Comparison of ENCODE assay signal across 20 cellular contexts in genomic region chr10:82643076-82643475, GRCh38.
DNase-seq lines count a peak whose midpoint lies in the region; ATAC-seq and TF ChIP-seq lines count a peak whose summit lies in the region.
"Had no signal": no experiment of that assay in that cellular context is flagged by ENCODE, and none has a peak within 500 bp of the region (broad histone marks: within the 10 kb centered on the region; RNA-seq: fewer than 3 reads in every experiment).

No MANE protein-coding gene starts in this region.

- no peak for DNase-seq in MCF 10A (ENCODE audit: unreplicated experiment)
- no peak for DNase-seq in breast epithelium (ENCODE audit: low spot score in 2 of 2)
- DNase-seq in left ventricle myocardium superior = no peak
- no peak for DNase-seq in heart left ventricle
- no peak for DNase-seq in COLO829 (ENCODE audit: low spot score)
- DNase-seq: 8988T; CD4-positive, CD25-positive, alpha-beta regulatory T cell; CD8-positive, alpha-beta T cell; DMS 273 treated with DMSO at 0.1 percent for 48 hours; DMS79; EL; GDM1; H9 had no signal

- no TSS peak for BruUV-seq in MCF 10A (replicated peaks; lab: Mats Ljungman, UMichigan)

- no peaks in the 10 kb centered on the region for H3K9me3 Mint-ChIP-seq in MCF 10A (ENCODE audit: unreplicated experiment)
- H3K9me3 Mint-ChIP-seq: GM23338 had no signal

- H3K36me3 Mint-ChIP-seq in MCF 10A (ENCODE audit: insufficient read depth, unreplicated experiment) = no peaks in the 10 kb centered on the region
- H3K36me3 Mint-ChIP-seq: CD4-positive, CD25-positive, alpha-beta regulatory T cell; CD8-positive, alpha-beta T cell had no signal

- H3K4me1 ChIP-seq in breast epithelium = no peaks in the 10 kb centered on the region
- peaks cover 0 to 3% (median 0%) of the 10 kb centered on the region in 12 donors for H3K4me1 ChIP-seq in heart left ventricle

- no peak for TF ChIP-seq POLR2A in breast epithelium (IDR thresholded peaks at IDR 0.05)
- no peak for TF ChIP-seq POLR2A in heart left ventricle (IDR thresholded peaks at IDR 0.05)

- POLR2A ChIA-PET in MCF 10A (lab: Yijun Ruan, JAX) = interaction anchor here (1.1 kb wide), 1 partner anchor 12 kb away, joined by 3 read pairs; no protein-coding TSS in a partner anchor

- ATAC-seq in left ventricle myocardium superior = peak; percentile 22
- no peak for ATAC-seq in heart left ventricle
- ATAC-seq in SK-N-SH treated with all-trans-retinoic acid at 6 μM for 48 hours = peak; percentile 74
- no peak for ATAC-seq in GM21390 (IDR thresholded peaks at IDR 0.05; ENCODE audit: unreplicated experiment)
- ATAC-seq: CD8-positive, alpha-beta T cell; GM12878; GM23338; HCT116 had no signal

- TF ChIP-seq CTCF in MCF 10A (IDR thresholded peaks at IDR 0.05; ENCODE audit: unreplicated experiment) = no peak
- TF ChIP-seq CTCF in breast epithelium (IDR thresholded peaks at IDR 0.05) = no peak
- no peak for TF ChIP-seq CTCF in heart left ventricle (IDR thresholded peaks at IDR 0.05)

- peak overlapping the region; percentile 68 for H3K27ac Mint-ChIP-seq in MCF 10A (ENCODE audit: low read depth, unreplicated experiment)
- H3K27ac Mint-ChIP-seq: CD4-positive, CD25-positive, alpha-beta regulatory T cell; CD8-positive, alpha-beta T cell; H9 had no signal

- H3K36me3 ChIP-seq in breast epithelium (no peaks in the 10 kb centered on the region), heart left ventricle (no peaks in the 10 kb centered on the region)
- H3K36me3 ChIP-seq: BLaER1 had no signal

- H3K4me3 Mint-ChIP-seq in MCF 10A (ENCODE audit: unreplicated experiment) = no peak overlapping the region
- H3K4me3 Mint-ChIP-seq: CD4-positive, CD25-positive, alpha-beta regulatory T cell; CD8-positive, alpha-beta T cell; GM23338; H9 had no signal

- H3K9me3 ChIP-seq in breast epithelium (no peaks in the 10 kb centered on the region), heart left ventricle (no peaks in the 10 kb centered on the region)

- H3K27me3 ChIP-seq in breast epithelium (no peaks in the 10 kb centered on the region), heart left ventricle (no peaks in the 10 kb centered on the region)
- H3K27me3 ChIP-seq: BLaER1 had no signal

- WGBS in heart left ventricle, 4 donors = 36 to 63% (median 45%) methylated on average over 1 of the region's 1 CpG

- no peaks in the 10 kb centered on the region for H3K27me3 Mint-ChIP-seq in MCF 10A (ENCODE audit: insufficient read depth, unreplicated experiment)
- H3K27me3 Mint-ChIP-seq: CD4-positive, CD25-positive, alpha-beta regulatory T cell had no signal

- CTCF ChIA-PET in MCF 10A (lab: Yijun Ruan, JAX) = interaction anchor here (0.6 to 1.3 kb wide), 3 partner anchors 17 to 133 kb away, joined by 3 to 8 read pairs (median 4); no protein-coding TSS in a partner anchor

- H3K4me3 ChIP-seq in breast epithelium (no peak overlapping the region), heart left ventricle (no peak overlapping the region)
- H3K4me3 ChIP-seq: BLaER1, GM12878, GM23338 had no signal

- peaks cover 14% of the 10 kb centered on the region for H3K4me1 Mint-ChIP-seq in MCF 10A (ENCODE audit: insufficient read depth, unreplicated experiment)
- H3K4me1 Mint-ChIP-seq: CD4-positive, CD25-positive, alpha-beta regulatory T cell had no signal

- no peak overlapping the region for H3K27ac ChIP-seq in breast epithelium
- no peak overlapping the region for H3K27ac ChIP-seq in heart left ventricle
- H3K27ac ChIP-seq: C4-2B had no signal

- intact Hi-C loops in MCF 10A (cut with micrococcal nuclease) (no loop called here), breast epithelium (cut with DNase I; ENCODE audit: low total_unique reads) (no loop called here), left ventricle myocardium superior (cut with micrococcal nuclease) (no loop called here), heart left ventricle (cut with DNase I) (no loop called here)

TF ChIP-seq in SK-N-SH treated with all-trans-retinoic acid at 6 μM for 48 hours, 23 proteins besides CTCF, POLR2A, EP300 and RAD21:
- TF ChIP-seq PATZ1 (CRISPR knock-in tag; IDR thresholded peaks at IDR 0.05; ENCODE audit: borderline replicate concordance) (peak; percentile 39; the same call in 1 of the 2 replicates), TCF4 (CRISPR knock-in tag; IDR thresholded peaks at IDR 0.05; ENCODE audit: borderline replicate concordance) (peak; percentile 49; the same call in 1 of the 2 replicates), ZNF70 (CRISPR knock-in tag; IDR thresholded peaks at IDR 0.05) (no peak), GLIS3 (CRISPR knock-in tag; IDR thresholded peaks at IDR 0.05) (no peak), CSDC2 (CRISPR knock-in tag; IDR thresholded peaks at IDR 0.05) (0 out of 2 replicates have a peak, but pooled peaks have one; percentile 16), TSHZ2 (CRISPR knock-in tag; IDR thresholded peaks at IDR 0.05) (0 out of 2 replicates have a peak, but pooled peaks have one; percentile 50)
TF ChIP-seq in SK-N-SH treated with all-trans-retinoic acid at 6 μM for 48 hours: peak in this region for 4.

Comparison
In these comparisons a context has a peak if more than half of its experiments do, and no peak if none do; other contexts are left out.
1. ATAC-seq: peak in left ventricle myocardium superior (single experiment) and SK-N-SH treated with all-trans-retinoic acid at 6 μM for 48 hours (single experiment); none in heart left ventricle (0 of 4) and GM21390 (single experiment).